Comparison of ENCODE assay signal across 2 cellular contexts in the genomic region with DNA sequence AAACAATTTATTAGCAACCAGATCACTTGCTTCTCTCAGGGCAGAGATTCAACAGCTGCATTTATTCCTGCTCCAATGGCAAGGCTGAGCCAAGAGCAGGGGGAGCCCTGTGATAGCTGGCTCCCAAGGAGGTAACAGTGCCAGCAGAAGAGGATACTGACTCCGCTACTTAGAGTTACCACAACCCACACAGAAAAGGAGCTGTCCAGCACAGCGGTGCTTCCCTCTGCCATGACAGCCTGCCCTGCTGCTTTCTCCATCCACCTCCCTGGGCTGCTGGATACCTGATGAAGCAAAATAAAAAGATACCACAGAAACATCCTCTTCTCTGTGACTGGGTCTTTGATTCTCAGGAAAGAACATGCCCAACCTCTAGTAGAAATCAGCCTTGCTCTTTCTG.
TF ChIP-seq lines count a peak whose summit lies in the region.

No MANE protein-coding gene starts in this region.

TF ChIP-seq in A549, 52 proteins besides CTCF, POLR2A, EP300 and RAD21:
- TF ChIP-seq, protein P1, sequence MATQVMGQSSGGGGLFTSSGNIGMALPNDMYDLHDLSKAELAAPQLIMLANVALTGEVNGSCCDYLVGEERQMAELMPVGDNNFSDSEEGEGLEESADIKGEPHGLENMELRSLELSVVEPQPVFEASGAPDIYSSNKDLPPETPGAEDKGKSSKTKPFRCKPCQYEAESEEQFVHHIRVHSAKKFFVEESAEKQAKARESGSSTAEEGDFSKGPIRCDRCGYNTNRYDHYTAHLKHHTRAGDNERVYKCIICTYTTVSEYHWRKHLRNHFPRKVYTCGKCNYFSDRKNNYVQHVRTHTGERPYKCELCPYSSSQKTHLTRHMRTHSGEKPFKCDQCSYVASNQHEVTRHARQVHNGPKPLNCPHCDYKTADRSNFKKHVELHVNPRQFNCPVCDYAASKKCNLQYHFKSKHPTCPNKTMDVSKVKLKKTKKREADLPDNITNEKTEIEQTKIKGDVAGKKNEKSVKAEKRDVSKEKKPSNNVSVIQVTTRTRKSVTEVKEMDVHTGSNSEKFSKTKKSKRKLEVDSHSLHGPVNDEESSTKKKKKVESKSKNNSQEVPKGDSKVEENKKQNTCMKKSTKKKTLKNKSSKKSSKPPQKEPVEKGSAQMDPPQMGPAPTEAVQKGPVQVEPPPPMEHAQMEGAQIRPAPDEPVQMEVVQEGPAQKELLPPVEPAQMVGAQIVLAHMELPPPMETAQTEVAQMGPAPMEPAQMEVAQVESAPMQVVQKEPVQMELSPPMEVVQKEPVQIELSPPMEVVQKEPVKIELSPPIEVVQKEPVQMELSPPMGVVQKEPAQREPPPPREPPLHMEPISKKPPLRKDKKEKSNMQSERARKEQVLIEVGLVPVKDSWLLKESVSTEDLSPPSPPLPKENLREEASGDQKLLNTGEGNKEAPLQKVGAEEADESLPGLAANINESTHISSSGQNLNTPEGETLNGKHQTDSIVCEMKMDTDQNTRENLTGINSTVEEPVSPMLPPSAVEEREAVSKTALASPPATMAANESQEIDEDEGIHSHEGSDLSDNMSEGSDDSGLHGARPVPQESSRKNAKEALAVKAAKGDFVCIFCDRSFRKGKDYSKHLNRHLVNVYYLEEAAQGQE (IDR thresholded peaks at IDR 0.05) = peak; percentile 54; the same call in 1 of the 2 replicates
- no peak for TF ChIP-seq MYC (IDR thresholded peaks at IDR 0.05; ENCODE audit: borderline replicate concordance, low read length)

TF ChIP-seq in WTC11, 78 proteins besides CTCF, POLR2A, EP300 and RAD21 (continued from another document and continues in another):
- TF ChIP-seq, protein P2, sequence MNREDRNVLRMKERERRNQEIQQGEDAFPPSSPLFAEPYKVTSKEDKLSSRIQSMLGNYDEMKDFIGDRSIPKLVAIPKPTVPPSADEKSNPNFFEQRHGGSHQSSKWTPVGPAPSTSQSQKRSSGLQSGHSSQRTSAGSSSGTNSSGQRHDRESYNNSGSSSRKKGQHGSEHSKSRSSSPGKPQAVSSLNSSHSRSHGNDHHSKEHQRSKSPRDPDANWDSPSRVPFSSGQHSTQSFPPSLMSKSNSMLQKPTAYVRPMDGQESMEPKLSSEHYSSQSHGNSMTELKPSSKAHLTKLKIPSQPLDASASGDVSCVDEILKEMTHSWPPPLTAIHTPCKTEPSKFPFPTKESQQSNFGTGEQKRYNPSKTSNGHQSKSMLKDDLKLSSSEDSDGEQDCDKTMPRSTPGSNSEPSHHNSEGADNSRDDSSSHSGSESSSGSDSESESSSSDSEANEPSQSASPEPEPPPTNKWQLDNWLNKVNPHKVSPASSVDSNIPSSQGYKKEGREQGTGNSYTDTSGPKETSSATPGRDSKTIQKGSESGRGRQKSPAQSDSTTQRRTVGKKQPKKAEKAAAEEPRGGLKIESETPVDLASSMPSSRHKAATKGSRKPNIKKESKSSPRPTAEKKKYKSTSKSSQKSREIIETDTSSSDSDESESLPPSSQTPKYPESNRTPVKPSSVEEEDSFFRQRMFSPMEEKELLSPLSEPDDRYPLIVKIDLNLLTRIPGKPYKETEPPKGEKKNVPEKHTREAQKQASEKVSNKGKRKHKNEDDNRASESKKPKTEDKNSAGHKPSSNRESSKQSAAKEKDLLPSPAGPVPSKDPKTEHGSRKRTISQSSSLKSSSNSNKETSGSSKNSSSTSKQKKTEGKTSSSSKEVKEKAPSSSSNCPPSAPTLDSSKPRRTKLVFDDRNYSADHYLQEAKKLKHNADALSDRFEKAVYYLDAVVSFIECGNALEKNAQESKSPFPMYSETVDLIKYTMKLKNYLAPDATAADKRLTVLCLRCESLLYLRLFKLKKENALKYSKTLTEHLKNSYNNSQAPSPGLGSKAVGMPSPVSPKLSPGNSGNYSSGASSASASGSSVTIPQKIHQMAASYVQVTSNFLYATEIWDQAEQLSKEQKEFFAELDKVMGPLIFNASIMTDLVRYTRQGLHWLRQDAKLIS (CRISPR knock-in tag; IDR thresholded peaks at IDR 0.05; ENCODE audit: borderline replicate concordance) = no peak
- TF ChIP-seq GRHL2 (CRISPR knock-in tag; IDR thresholded peaks at IDR 0.05; ENCODE audit: insufficient replicate concordance, severe bottlenecking) = no peak
- TF ChIP-seq MYBL2 (CRISPR knock-in tag; IDR thresholded peaks at IDR 0.05) = no peak
- TF ChIP-seq, protein P3, sequence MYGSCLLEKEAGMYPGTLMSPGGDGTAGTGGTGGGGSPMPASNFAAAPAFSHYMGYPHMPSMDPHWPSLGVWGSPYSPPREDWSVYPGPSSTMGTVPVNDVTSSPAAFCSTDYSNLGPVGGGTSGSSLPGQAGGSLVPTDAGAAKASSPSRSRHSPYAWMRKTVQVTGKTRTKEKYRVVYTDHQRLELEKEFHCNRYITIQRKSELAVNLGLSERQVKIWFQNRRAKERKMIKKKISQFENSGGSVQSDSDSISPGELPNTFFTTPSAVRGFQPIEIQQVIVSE (CRISPR knock-in tag; IDR thresholded peaks at IDR 0.05; ENCODE audit: borderline replicate concordance) = no peak
- TF ChIP-seq CREM (CRISPR knock-in tag; IDR thresholded peaks at IDR 0.05) = no peak
- TF ChIP-seq, protein P4, sequence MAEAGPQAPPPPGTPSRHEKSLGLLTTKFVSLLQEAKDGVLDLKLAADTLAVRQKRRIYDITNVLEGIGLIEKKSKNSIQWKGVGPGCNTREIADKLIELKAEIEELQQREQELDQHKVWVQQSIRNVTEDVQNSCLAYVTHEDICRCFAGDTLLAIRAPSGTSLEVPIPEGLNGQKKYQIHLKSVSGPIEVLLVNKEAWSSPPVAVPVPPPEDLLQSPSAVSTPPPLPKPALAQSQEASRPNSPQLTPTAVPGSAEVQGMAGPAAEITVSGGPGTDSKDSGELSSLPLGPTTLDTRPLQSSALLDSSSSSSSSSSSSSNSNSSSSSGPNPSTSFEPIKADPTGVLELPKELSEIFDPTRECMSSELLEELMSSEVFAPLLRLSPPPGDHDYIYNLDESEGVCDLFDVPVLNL (CRISPR knock-in tag; IDR thresholded peaks at IDR 0.05; ENCODE audit: borderline replicate concordance, low read depth) = no peak
- TF ChIP-seq, protein P5, sequence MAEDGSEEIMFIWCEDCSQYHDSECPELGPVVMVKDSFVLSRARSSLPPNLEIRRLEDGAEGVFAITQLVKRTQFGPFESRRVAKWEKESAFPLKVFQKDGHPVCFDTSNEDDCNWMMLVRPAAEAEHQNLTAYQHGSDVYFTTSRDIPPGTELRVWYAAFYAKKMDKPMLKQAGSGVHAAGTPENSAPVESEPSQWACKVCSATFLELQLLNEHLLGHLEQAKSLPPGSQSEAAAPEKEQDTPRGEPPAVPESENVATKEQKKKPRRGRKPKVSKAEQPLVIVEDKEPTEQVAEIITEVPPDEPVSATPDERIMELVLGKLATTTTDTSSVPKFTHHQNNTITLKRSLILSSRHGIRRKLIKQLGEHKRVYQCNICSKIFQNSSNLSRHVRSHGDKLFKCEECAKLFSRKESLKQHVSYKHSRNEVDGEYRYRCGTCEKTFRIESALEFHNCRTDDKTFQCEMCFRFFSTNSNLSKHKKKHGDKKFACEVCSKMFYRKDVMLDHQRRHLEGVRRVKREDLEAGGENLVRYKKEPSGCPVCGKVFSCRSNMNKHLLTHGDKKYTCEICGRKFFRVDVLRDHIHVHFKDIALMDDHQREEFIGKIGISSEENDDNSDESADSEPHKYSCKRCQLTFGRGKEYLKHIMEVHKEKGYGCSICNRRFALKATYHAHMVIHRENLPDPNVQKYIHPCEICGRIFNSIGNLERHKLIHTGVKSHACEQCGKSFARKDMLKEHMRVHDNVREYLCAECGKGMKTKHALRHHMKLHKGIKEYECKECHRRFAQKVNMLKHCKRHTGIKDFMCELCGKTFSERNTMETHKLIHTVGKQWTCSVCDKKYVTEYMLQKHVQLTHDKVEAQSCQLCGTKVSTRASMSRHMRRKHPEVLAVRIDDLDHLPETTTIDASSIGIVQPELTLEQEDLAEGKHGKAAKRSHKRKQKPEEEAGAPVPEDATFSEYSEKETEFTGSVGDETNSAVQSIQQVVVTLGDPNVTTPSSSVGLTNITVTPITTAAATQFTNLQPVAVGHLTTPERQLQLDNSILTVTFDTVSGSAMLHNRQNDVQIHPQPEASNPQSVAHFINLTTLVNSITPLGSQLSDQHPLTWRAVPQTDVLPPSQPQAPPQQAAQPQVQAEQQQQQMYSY (CRISPR knock-in tag; IDR thresholded peaks at IDR 0.05) = 0 out of 2 replicates have a peak, but pooled peaks have one; percentile 14
- TF ChIP-seq, protein P6, sequence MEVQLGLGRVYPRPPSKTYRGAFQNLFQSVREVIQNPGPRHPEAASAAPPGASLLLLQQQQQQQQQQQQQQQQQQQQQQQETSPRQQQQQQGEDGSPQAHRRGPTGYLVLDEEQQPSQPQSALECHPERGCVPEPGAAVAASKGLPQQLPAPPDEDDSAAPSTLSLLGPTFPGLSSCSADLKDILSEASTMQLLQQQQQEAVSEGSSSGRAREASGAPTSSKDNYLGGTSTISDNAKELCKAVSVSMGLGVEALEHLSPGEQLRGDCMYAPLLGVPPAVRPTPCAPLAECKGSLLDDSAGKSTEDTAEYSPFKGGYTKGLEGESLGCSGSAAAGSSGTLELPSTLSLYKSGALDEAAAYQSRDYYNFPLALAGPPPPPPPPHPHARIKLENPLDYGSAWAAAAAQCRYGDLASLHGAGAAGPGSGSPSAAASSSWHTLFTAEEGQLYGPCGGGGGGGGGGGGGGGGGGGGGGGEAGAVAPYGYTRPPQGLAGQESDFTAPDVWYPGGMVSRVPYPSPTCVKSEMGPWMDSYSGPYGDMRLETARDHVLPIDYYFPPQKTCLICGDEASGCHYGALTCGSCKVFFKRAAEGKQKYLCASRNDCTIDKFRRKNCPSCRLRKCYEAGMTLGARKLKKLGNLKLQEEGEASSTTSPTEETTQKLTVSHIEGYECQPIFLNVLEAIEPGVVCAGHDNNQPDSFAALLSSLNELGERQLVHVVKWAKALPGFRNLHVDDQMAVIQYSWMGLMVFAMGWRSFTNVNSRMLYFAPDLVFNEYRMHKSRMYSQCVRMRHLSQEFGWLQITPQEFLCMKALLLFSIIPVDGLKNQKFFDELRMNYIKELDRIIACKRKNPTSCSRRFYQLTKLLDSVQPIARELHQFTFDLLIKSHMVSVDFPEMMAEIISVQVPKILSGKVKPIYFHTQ (CRISPR knock-in tag; IDR thresholded peaks at IDR 0.05) = no peak
- TF ChIP-seq NR3C1 (CRISPR knock-in tag; conservative IDR thresholded peaks at IDR 0.05; ENCODE audit: low read depth) = no peak
- no peak for TF ChIP-seq SMAD3 (CRISPR knock-in tag; IDR thresholded peaks at IDR 0.05; ENCODE audit: borderline replicate concordance)
- no peak for TF ChIP-seq ZNF396 (CRISPR knock-in tag; IDR thresholded peaks at IDR 0.05; ENCODE audit: borderline replicate concordance)
- TF ChIP-seq, protein P7, sequence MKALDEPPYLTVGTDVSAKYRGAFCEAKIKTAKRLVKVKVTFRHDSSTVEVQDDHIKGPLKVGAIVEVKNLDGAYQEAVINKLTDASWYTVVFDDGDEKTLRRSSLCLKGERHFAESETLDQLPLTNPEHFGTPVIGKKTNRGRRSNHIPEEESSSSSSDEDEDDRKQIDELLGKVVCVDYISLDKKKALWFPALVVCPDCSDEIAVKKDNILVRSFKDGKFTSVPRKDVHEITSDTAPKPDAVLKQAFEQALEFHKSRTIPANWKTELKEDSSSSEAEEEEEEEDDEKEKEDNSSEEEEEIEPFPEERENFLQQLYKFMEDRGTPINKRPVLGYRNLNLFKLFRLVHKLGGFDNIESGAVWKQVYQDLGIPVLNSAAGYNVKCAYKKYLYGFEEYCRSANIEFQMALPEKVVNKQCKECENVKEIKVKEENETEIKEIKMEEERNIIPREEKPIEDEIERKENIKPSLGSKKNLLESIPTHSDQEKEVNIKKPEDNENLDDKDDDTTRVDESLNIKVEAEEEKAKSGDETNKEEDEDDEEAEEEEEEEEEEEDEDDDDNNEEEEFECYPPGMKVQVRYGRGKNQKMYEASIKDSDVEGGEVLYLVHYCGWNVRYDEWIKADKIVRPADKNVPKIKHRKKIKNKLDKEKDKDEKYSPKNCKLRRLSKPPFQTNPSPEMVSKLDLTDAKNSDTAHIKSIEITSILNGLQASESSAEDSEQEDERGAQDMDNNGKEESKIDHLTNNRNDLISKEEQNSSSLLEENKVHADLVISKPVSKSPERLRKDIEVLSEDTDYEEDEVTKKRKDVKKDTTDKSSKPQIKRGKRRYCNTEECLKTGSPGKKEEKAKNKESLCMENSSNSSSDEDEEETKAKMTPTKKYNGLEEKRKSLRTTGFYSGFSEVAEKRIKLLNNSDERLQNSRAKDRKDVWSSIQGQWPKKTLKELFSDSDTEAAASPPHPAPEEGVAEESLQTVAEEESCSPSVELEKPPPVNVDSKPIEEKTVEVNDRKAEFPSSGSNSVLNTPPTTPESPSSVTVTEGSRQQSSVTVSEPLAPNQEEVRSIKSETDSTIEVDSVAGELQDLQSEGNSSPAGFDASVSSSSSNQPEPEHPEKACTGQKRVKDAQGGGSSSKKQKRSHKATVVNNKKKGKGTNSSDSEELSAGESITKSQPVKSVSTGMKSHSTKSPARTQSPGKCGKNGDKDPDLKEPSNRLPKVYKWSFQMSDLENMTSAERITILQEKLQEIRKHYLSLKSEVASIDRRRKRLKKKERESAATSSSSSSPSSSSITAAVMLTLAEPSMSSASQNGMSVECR (CRISPR knock-in tag; IDR thresholded peaks at IDR 0.05; ENCODE audit: borderline replicate concordance) = no peak
- 0 out of 2 replicates have a peak, but pooled peaks have one; percentile 28 for TF ChIP-seq TP53 (CRISPR knock-in tag; IDR thresholded peaks at IDR 0.05)
- 0 out of 2 replicates have a peak, but pooled peaks have one; percentile 24 for TF ChIP-seq SMAD4 (CRISPR knock-in tag; IDR thresholded peaks at IDR 0.05)
- no peak for TF ChIP-seq ZNF416 (CRISPR knock-in tag; IDR thresholded peaks at IDR 0.05)
- TF ChIP-seq, protein P8, sequence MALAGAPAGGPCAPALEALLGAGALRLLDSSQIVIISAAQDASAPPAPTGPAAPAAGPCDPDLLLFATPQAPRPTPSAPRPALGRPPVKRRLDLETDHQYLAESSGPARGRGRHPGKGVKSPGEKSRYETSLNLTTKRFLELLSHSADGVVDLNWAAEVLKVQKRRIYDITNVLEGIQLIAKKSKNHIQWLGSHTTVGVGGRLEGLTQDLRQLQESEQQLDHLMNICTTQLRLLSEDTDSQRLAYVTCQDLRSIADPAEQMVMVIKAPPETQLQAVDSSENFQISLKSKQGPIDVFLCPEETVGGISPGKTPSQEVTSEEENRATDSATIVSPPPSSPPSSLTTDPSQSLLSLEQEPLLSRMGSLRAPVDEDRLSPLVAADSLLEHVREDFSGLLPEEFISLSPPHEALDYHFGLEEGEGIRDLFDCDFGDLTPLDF (CRISPR knock-in tag; IDR thresholded peaks at IDR 0.05) = no peak
- no peak for TF ChIP-seq CBFB (CRISPR knock-in tag; IDR thresholded peaks at IDR 0.05; ENCODE audit: low read depth)
- no peak for TF ChIP-seq GABPB1 (CRISPR knock-in tag; IDR thresholded peaks at IDR 0.05)
- no peak for TF ChIP-seq PRRX2 (CRISPR knock-in tag; IDR thresholded peaks at IDR 0.05)
- TF ChIP-seq, protein P9, sequence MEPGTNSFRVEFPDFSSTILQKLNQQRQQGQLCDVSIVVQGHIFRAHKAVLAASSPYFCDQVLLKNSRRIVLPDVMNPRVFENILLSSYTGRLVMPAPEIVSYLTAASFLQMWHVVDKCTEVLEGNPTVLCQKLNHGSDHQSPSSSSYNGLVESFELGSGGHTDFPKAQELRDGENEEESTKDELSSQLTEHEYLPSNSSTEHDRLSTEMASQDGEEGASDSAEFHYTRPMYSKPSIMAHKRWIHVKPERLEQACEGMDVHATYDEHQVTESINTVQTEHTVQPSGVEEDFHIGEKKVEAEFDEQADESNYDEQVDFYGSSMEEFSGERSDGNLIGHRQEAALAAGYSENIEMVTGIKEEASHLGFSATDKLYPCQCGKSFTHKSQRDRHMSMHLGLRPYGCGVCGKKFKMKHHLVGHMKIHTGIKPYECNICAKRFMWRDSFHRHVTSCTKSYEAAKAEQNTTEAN (CRISPR knock-in tag; IDR thresholded peaks at IDR 0.05) = no peak
- no peak for TF ChIP-seq NR1H2 (CRISPR knock-in tag; IDR thresholded peaks at IDR 0.05)
- no peak for TF ChIP-seq JAZF1 (CRISPR knock-in tag; IDR thresholded peaks at IDR 0.05)
- TF ChIP-seq SOX15 (CRISPR knock-in tag; IDR thresholded peaks at IDR 0.05) = no peak
